ENCODE assay signal across 12 cellular contexts in the genomic region with DNA sequence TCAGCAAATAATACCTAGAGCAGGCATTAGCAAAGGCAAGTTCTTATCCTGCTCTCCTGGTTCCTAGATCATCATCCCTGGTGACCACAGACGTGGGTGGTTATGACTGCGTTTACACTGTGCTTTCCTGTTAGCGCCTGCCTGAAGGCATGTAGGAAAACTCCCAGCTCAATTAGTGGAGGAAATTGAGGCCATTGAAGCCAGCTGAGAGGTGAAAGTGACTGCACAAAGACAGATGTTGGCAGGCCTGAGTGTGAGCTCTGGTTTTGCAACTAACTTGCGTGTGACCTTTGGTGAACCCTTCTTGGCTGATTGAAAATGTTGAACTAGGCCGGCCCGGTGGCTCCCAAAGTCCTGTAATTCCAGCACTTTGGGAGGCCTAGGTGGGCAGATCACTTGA. TPM values are rescaled to one million over a fixed set of nuclear protein-coding genes. Genes with fewer than 3 reads are reported as not detected.
DNase-seq lines count a peak whose midpoint lies in the region; ATAC-seq and TF ChIP-seq lines count a peak whose summit lies in the region.
"Had no signal": no experiment of that assay in that cellular context is flagged by ENCODE, and none has a peak within 500 bp of the region (broad histone marks: within the 10 kb centered on the region; RNA-seq: fewer than 3 reads in every experiment).

No MANE protein-coding gene starts in this region.

- CTCF ChIA-PET in A673 (lab: Charles Lee) = no interaction called here

- H3K27ac Mint-ChIP-seq in HFFc6 = peak overlapping the region; percentile 24
- no peak overlapping the region for H3K27ac Mint-ChIP-seq in stimulated activated effector memory CD8-positive, alpha-beta T cell treated with anti-CD3 and anti-CD28 coated beads, Interleukin-12 subunit alpha, Interleukin-12 subunit beta, amount 100 ng/mL, for 72 hours
- H3K27ac Mint-ChIP-seq: activated naive CD8-positive, alpha-beta T cell treated with anti-CD3 and anti-CD28 coated beads, Interleukin-2, amount 10 ng/mL, durations not matched to agents 7 days and 5 days had no signal

- ATAC-seq in stimulated activated effector memory CD8-positive, alpha-beta T cell treated with anti-CD3 and anti-CD28 coated beads, Interleukin-12 subunit alpha, Interleukin-12 subunit beta, amount 100 ng/mL, for 72 hours = no peak

- BruUV-seq in A673 (replicated peaks; lab: Mats Ljungman, UMichigan) = no TSS peak

- no peak overlapping the region for H3K27ac ChIP-seq in A673 (ENCODE audit: low read depth, low read length, poor library complexity, severe bottlenecking)
- H3K27ac ChIP-seq in breast epithelium = peak overlapping the region; percentile 48 to 77
- H3K27ac ChIP-seq: BLaER1 had no signal

- no peaks in the 10 kb centered on the region for H3K36me3 Mint-ChIP-seq in HFFc6 (ENCODE audit: low read depth)
- no peaks in the 10 kb centered on the region for H3K36me3 Mint-ChIP-seq in stimulated activated effector memory CD8-positive, alpha-beta T cell treated with anti-CD3 and anti-CD28 coated beads, Interleukin-12 subunit alpha, Interleukin-12 subunit beta, amount 100 ng/mL, for 72 hours
- H3K36me3 Mint-ChIP-seq: activated naive CD8-positive, alpha-beta T cell treated with anti-CD3 and anti-CD28 coated beads, Interleukin-2, amount 10 ng/mL, durations not matched to agents 7 days and 5 days had no signal

- DNase-seq in A673 (ENCODE audit: low spot score) (peak; percentile 38), HFFc6 (peak; percentile 47), breast epithelium (ENCODE audit: low spot score in 2 of 2) (peak in 1 of 2 donors; percentile 88), iris pigment epithelial cell (ENCODE audit: low read depth) (peak; percentile 66), NCI-H2171 treated with DMSO at 0.1 percent for 48 hours (lab: John Stamatoyannopoulos, UW) (no peak), Kasumi-1 (lab: John Stamatoyannopoulos, UW) (no peak), HuH-7 (ENCODE audit: low spot score) (no peak)
- DNase-seq in stimulated activated effector memory CD8-positive, alpha-beta T cell treated with anti-CD3 and anti-CD28 coated beads, Interleukin-12 subunit alpha, Interleukin-12 subunit beta, amount 100 ng/mL, for 72 hours (ENCODE audit: low spot score in 2 of 2) = no peak
- DNase-seq: activated naive CD8-positive, alpha-beta T cell treated with anti-CD3 and anti-CD28 coated beads, Interleukin-2, amount 10 ng/mL, durations not matched to agents 7 days and 5 days; NCI-H345; stimulated activated naive CD4-positive, alpha-beta T cell had no signal

- H3K4me1 Mint-ChIP-seq in HFFc6 (ENCODE audit: low read depth) = peaks cover 7% of the 10 kb centered on the region
- no peaks in the 10 kb centered on the region for H3K4me1 Mint-ChIP-seq in stimulated activated effector memory CD8-positive, alpha-beta T cell treated with anti-CD3 and anti-CD28 coated beads, Interleukin-12 subunit alpha, Interleukin-12 subunit beta, amount 100 ng/mL, for 72 hours
- H3K4me1 Mint-ChIP-seq: activated naive CD8-positive, alpha-beta T cell treated with anti-CD3 and anti-CD28 coated beads, Interleukin-2, amount 10 ng/mL, durations not matched to agents 7 days and 5 days had no signal

- H3K4me3 Mint-ChIP-seq in HFFc6 = no peak overlapping the region
- no peak overlapping the region for H3K4me3 Mint-ChIP-seq in stimulated activated effector memory CD8-positive, alpha-beta T cell treated with anti-CD3 and anti-CD28 coated beads, Interleukin-12 subunit alpha, Interleukin-12 subunit beta, amount 100 ng/mL, for 72 hours
- H3K4me3 Mint-ChIP-seq: activated naive CD8-positive, alpha-beta T cell treated with anti-CD3 and anti-CD28 coated beads, Interleukin-2, amount 10 ng/mL, durations not matched to agents 7 days and 5 days had no signal

- TF ChIP-seq CTCF in A673 (conservative IDR thresholded peaks at IDR 0.05; ENCODE audit: low read depth, low read length) (no peak), HFFc6 (IDR thresholded peaks at IDR 0.05) (no peak), breast epithelium (IDR thresholded peaks at IDR 0.05) (no peak)

- H3K27me3 Mint-ChIP-seq in HFFc6 (ENCODE audit: insufficient read depth) = peaks cover 45% of the 10 kb centered on the region
- H3K27me3 Mint-ChIP-seq: activated naive CD8-positive, alpha-beta T cell treated with anti-CD3 and anti-CD28 coated beads, Interleukin-2, amount 10 ng/mL, durations not matched to agents 7 days and 5 days had no signal

- no peaks in the 10 kb centered on the region for H3K9me3 Mint-ChIP-seq in HFFc6
- no peaks in the 10 kb centered on the region for H3K9me3 Mint-ChIP-seq in stimulated activated effector memory CD8-positive, alpha-beta T cell treated with anti-CD3 and anti-CD28 coated beads, Interleukin-12 subunit alpha, Interleukin-12 subunit beta, amount 100 ng/mL, for 72 hours
- H3K9me3 Mint-ChIP-seq: activated naive CD8-positive, alpha-beta T cell treated with anti-CD3 and anti-CD28 coated beads, Interleukin-2, amount 10 ng/mL, durations not matched to agents 7 days and 5 days had no signal

- H3K4me1 ChIP-seq in A673 (ENCODE audit: insufficient read depth, low read length, poor library complexity, severe bottlenecking) (no peaks in the 10 kb centered on the region), breast epithelium (peaks cover 0 to 3% of the 10 kb centered on the region in 2 donors)
- H3K4me1 ChIP-seq: BLaER1 had no signal

- no peak for TF ChIP-seq POLR2A in breast epithelium (IDR thresholded peaks at IDR 0.05)

- no peaks in the 10 kb centered on the region for H3K9me3 ChIP-seq in A673 (ENCODE audit: low read depth, low read length, poor library complexity, severe bottlenecking)
- no peaks in the 10 kb centered on the region for H3K9me3 ChIP-seq in breast epithelium
- H3K9me3 ChIP-seq: BLaER1 had no signal

- H3K27me3 ChIP-seq in A673 (replicated peaks; ENCODE audit: insufficient read depth, low read depth, low read length, poor library complexity) = no peaks in the 10 kb centered on the region
- no peaks in the 10 kb centered on the region for H3K27me3 ChIP-seq in breast epithelium
- H3K27me3 ChIP-seq: BLaER1 had no signal

- H3K4me3 ChIP-seq in A673 (ENCODE audit: low read depth, low read length, poor library complexity, severe bottlenecking) (no peak overlapping the region), breast epithelium (no peak overlapping the region)
- H3K4me3 ChIP-seq: BLaER1 had no signal

- intact Hi-C loops in A673 (cut with micrococcal nuclease; ENCODE audit: unreplicated experiment) = no loop called here
- intact Hi-C loops in breast epithelium (cut with DNase I; ENCODE audit: low total_unique reads) = no loop called here

- POLR2A ChIA-PET in A673 (lab: Charles Lee; ENCODE audit: low non-redundant PET) = no interaction called here

- no peaks in the 10 kb centered on the region for H3K36me3 ChIP-seq in A673 (ENCODE audit: insufficient read depth, low read length, poor library complexity, severe bottlenecking)
- H3K36me3 ChIP-seq in breast epithelium = no peaks in the 10 kb centered on the region
- H3K36me3 ChIP-seq: BLaER1 had no signal

RNA-seq across cellular contexts. Expression of a gene that starts 17.5 kb away (rescaled TPM):
- total RNA-seq in A673 (2021) (1.7 and 1.8 TPM in 2 replicates), breast epithelium (1 to 10 TPM in 1 of 3 donors, under 1 TPM in 1, not detected in 1; 0.33 to 1.6 TPM)
- total RNA-seq in HFFc6 (2021; fragmentation: NEBNext Ultra II Directional; extraction: Animal tissue kit (Norgen Biotek cat#: 25700)) = not detected
- total RNA-seq: activated naive CD8-positive, alpha-beta T cell treated with anti-CD3 and anti-CD28 coated beads, Interleukin-2, amount 10 ng/mL, durations not matched to agents 7 days and 5 days had no signal

RNA-seq across cellular contexts. Expression of a gene that starts 41.2 kb away (rescaled TPM):
- total RNA-seq in A673 (2021) = 8.3 and 8.6 TPM in 2 replicates
- 1 to 10 TPM in 3 of 6 experiments, under 1 TPM in 3; 0.26 to 2.0 (median 1.0) TPM for total RNA-seq in HFFc6 (2021; fragmentation: NEBNext Ultra II Directional; extraction: Animal tissue kit (Norgen Biotek cat#: 25700))
- total RNA-seq in breast epithelium = 1 to 10 TPM; 2.9 to 5.0 (median 3.1) TPM

RNA-seq across cellular contexts. Expression of a gene that starts 42.2 kb away (rescaled TPM):
- total RNA-seq in A673 (2021) = 67.0 and 82.7 TPM in 2 replicates
- total RNA-seq in HFFc6 (2021; fragmentation: NEBNext Ultra II Directional; extraction: Animal tissue kit (Norgen Biotek cat#: 25700)) = 10 to 100 TPM; 66.2 to 74.6 (median 71.9) TPM
- total RNA-seq in breast epithelium = 100 to 1,000 TPM; 111 to 167 (median 142) TPM

Comparison
In these comparisons a context has a peak if more than half of its experiments do, and no peak if none do; other contexts are left out.
1. DNase-seq: peak in A673 (single experiment), HFFc6 (single experiment) and iris pigment epithelial cell (single experiment); none in stimulated activated effector memory CD8-positive, alpha-beta T cell treated with anti-CD3 and anti-CD28 coated beads, Interleukin-12 subunit alpha, Interleukin-12 subunit beta, amount 100 ng/mL, for 72 hours (0 of 2), NCI-H2171 treated with DMSO at 0.1 percent for 48 hours (single experiment), Kasumi-1 (0 of 2) and HuH-7 (single experiment).